In the genomic region with DNA sequence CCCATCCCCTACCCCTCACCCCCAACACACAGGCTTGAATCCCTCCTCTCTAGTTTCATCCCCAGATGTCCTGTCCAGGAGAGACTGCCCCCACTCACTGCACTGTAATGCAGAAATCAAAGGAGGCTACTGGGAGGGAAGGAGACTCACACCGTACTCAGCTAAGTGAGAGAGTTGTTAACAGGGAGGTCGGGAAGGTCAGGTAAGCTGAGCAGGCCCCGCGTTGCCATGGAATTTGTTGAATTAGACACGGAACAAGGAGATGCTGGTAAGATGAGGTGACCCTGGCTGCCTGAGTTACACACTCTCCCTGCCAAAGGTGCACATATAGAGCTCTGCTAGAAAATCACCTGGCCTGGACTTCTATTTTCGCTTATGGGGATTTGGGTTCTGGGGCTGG, we compare ENCODE assay signal across 9 cellular contexts.
"Had no signal": no experiment of that assay in that cellular context is flagged by ENCODE, and none has a peak within 500 bp of the region (broad histone marks: within the 10 kb centered on the region; RNA-seq: fewer than 3 reads in every experiment).

No MANE protein-coding gene starts in this region.

- H3K9me3 ChIP-seq: HAP-1 had no signal

- H3K36me3 ChIP-seq: HAP-1 had no signal

- FAIRE-seq: HTR-8/SVneo, K562 had no signal

- ATAC-seq: HCT116, K562 had no signal

- H3K4me3 Mint-ChIP-seq: HFFc6 had no signal

- H3K4me3 ChIP-seq: GM23248, HAP-1, K562 had no signal

- H3K4me1 ChIP-seq: HAP-1 had no signal

- H3K27ac ChIP-seq: GM23248 had no signal

- H3K27ac Mint-ChIP-seq: HFFc6 had no signal

- DNase-seq: GM23248, GOT3, H7, HFFc6, IMR-90 had no signal
